2 cellular contexts compared by ENCODE assay signal in genomic region chr12:11062194-11062593, GRCh38. TPM values are rescaled to one million over a fixed set of nuclear protein-coding genes. Genes with fewer than 3 reads are reported as not detected.
"Had no signal": no experiment of that assay in that cellular context is flagged by ENCODE, and none has a peak within 500 bp of the region (broad histone marks: within the 10 kb centered on the region; RNA-seq: fewer than 3 reads in every experiment).

Gene TAS2R46, minus strand, starts transcription at chr12:11062294. Its CDS starts 0 bp downstream, at chr12:11062294.

RNA-seq across cellular contexts. Expression of gene TAS2R46, which starts in this region (rescaled TPM):
- polyA plus RNA-seq: esophagus, fibroblast of lung had no signal
